ENCODE assay signal across 1 cellular context in the genomic region with DNA sequence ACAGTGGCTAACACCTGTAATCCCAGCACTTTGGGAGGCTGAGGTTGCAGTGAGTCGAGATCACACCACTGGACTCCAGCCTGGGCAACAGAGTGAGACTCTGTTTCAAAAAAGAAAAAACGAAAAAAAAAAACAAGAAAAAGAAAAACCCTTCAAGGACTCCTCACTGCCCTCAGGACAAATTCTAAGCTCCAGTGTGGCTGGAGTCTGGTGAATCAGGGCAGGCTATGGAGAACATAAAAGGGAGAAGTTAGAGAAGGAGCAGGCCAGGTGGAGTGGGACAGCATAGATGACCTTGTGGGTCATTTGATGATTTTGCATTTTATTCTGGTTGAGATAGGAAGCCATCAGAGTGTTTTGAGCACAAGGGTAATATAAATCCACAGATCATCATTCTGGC.
TF ChIP-seq lines count a peak whose summit lies in the region.

No MANE protein-coding gene starts in this region.

TF ChIP-seq in IMR-90, 13 proteins besides CTCF, POLR2A, EP300 and RAD21:
- TF ChIP-seq MXI1 (IDR thresholded peaks at IDR 0.05; ENCODE audit: borderline replicate concordance, low read depth, low read length), result no peak
- no peak for TF ChIP-seq CHD1 (IDR thresholded peaks at IDR 0.05; ENCODE audit: low read depth, low read length)
- TF ChIP-seq BHLHE40 (IDR thresholded peaks at IDR 0.05; ENCODE audit: low read depth, low read length), result no peak
- TF ChIP-seq NFE2L2 (IDR thresholded peaks at IDR 0.05; ENCODE audit: low read depth, low read length), result no peak
- TF ChIP-seq CEBPB (IDR thresholded peaks at IDR 0.05; ENCODE audit: low read depth, low read length), result no peak
- TF ChIP-seq MAZ (IDR thresholded peaks at IDR 0.05; ENCODE audit: borderline replicate concordance, low read depth, low read length), result no peak
- no peak for TF ChIP-seq MAFK (IDR thresholded peaks at IDR 0.05; ENCODE audit: low read depth, low read length)
- TF ChIP-seq RCOR1 (IDR thresholded peaks at IDR 0.05; ENCODE audit: insufficient replicate concordance, low read length), result no peak
- TF ChIP-seq, protein P1, sequence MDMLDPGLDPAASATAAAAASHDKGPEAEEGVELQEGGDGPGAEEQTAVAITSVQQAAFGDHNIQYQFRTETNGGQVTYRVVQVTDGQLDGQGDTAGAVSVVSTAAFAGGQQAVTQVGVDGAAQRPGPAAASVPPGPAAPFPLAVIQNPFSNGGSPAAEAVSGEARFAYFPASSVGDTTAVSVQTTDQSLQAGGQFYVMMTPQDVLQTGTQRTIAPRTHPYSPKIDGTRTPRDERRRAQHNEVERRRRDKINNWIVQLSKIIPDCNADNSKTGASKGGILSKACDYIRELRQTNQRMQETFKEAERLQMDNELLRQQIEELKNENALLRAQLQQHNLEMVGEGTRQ (IDR thresholded peaks at IDR 0.05; ENCODE audit: low read depth, low read length), result no peak
- no peak for TF ChIP-seq FOS (IDR thresholded peaks at IDR 0.05; ENCODE audit: low read depth, low read length)
- TF ChIP-seq RFX5 (IDR thresholded peaks at IDR 0.05; ENCODE audit: low read depth, low read length), result no peak
- TF ChIP-seq SMC3 (IDR thresholded peaks at IDR 0.05; ENCODE audit: low read depth, low read length), result no peak
- TF ChIP-seq, protein P2, sequence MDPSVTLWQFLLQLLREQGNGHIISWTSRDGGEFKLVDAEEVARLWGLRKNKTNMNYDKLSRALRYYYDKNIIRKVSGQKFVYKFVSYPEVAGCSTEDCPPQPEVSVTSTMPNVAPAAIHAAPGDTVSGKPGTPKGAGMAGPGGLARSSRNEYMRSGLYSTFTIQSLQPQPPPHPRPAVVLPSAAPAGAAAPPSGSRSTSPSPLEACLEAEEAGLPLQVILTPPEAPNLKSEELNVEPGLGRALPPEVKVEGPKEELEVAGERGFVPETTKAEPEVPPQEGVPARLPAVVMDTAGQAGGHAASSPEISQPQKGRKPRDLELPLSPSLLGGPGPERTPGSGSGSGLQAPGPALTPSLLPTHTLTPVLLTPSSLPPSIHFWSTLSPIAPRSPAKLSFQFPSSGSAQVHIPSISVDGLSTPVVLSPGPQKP (IDR thresholded peaks at IDR 0.05; ENCODE audit: borderline replicate concordance, low read depth, low read length), result no peak
